In the genomic region with DNA sequence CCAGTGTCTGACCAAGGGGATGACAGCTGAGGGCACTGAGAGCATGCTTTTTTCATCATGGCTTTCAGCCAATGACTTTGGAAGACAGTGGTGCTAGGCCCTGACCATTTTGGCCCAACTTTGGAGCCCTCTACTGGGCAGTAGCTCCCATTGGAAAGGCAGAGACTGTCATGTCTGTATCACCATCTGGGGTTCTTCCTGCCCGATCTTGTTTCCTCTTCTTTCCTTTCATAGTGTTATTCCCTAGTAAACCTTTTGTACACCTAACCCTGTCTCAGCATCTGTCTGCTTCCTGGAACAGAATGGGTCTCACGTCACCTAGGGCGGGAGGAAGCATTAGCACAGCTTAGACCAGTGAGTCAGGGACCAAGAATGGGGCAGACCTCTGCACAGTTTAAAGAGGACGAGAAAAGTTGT, we compare ENCODE assay signal across 9 cellular contexts.
DNase-seq lines count a peak whose midpoint lies in the region; ATAC-seq lines count a peak whose summit lies in the region.
"Had no signal": no experiment of that assay in that cellular context is flagged by ENCODE, and none has a peak within 500 bp of the region (broad histone marks: within the 10 kb centered on the region; RNA-seq: fewer than 3 reads in every experiment).

No MANE protein-coding gene starts in this region.

- ATAC-seq in Right ventricle myocardium superior (ENCODE audit: poor library complexity): peak; percentile 92
- ATAC-seq in GM21447 (IDR thresholded peaks at IDR 0.05; ENCODE audit: unreplicated experiment): no peak

- DNase-seq in Right ventricle myocardium superior (no peak), cardiac septum (ENCODE audit: low spot score) (no peak), RKO (ENCODE audit: low spot score) (peak; percentile 43), foreskin melanocyte (peak; percentile 12), NK-92 (lab: John Stamatoyannopoulos, UW; ENCODE audit: unreplicated experiment) (no peak)
- DNase-seq in stimulated activated naive CD4-positive, alpha-beta T cell (lab: John Stamatoyannopoulos, UW): no peak
- no peak for DNase-seq in effector CD8-positive, alpha-beta T cell (lab: John Stamatoyannopoulos, UW)
- DNase-seq: CD8-positive, alpha-beta memory T cell had no signal

- intact Hi-C loops in Right ventricle myocardium superior (cut with DNase I): loop anchor here (5.0 kb wide), 1 partner anchor 191 kb away; no protein-coding TSS in a partner anchor
- intact Hi-C loops in cardiac septum (cut with DNase I): loop anchor here (1.0 kb wide), 1 partner anchor 191 kb away; no protein-coding TSS in a partner anchor

Comparison
In these comparisons a context has a peak if more than half of its experiments do, and no peak if none do; other contexts are left out.
1. DNase-seq: peak in RKO (single experiment) and foreskin melanocyte (single experiment); none in Right ventricle myocardium superior (single experiment), cardiac septum (single experiment), NK-92 (single experiment), stimulated activated naive CD4-positive, alpha-beta T cell (0 of 6) and effector CD8-positive, alpha-beta T cell (single experiment).